In the genomic region with DNA sequence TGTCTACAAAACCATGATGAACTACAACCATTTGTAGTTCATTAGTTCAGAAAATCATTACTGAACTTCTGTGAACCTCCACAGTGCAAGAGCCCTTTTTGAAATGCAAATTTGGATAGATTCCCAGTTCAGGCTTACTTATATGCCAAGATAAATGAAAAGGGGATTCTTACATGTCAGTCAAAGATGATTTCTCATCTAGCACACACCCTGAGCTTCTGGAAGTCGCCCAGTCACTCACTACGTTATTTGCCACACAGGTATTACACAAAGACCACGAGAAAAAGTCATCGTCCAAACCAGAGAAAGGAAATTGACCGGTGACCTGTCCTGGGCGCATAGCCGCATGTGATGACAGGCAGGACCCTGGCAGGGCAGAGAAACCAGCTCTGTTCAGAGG, we compare ENCODE assay signal across 22 cellular contexts. TPM values are rescaled to one million over a fixed set of nuclear protein-coding genes. Genes with fewer than 3 reads are reported as not detected.
A peak's percentile ranks its signal among the peaks of the same experiment; 100 is the strongest.
DNase-seq lines count a peak whose midpoint lies in the region; ATAC-seq and TF ChIP-seq lines count a peak whose summit lies in the region.
"Had no signal": no experiment of that assay in that cellular context is flagged by ENCODE, and none has a peak within 500 bp of the region (broad histone marks: within the 10 kb centered on the region; RNA-seq: fewer than 3 reads in every experiment).

No MANE protein-coding gene starts in this region.

- peaks cover 11% of the 10 kb centered on the region for H3K4me1 Mint-ChIP-seq in type B pancreatic cell (ENCODE audit: unreplicated experiment)
- H3K4me1 Mint-ChIP-seq: activated CD4-positive, alpha-beta memory T cell treated with anti-CD3 and anti-CD28 coated beads, Interleukin-2, amount 10 ng/mL, durations not matched to agents 7 days and 5 days had no signal

- H3K36me3 Mint-ChIP-seq in type B pancreatic cell: no peaks in the 10 kb centered on the region
- H3K36me3 Mint-ChIP-seq: neural progenitor cell had no signal

- H3K4me1 ChIP-seq in heart left ventricle (peaks cover 0 to 34% (median 17%) of the 10 kb centered on the region in 12 donors), esophagus (ENCODE audit: control insufficient read depth in 2 of 2, insufficient read depth in 2 of 2, low read length in 1 of 2) (peaks cover 2 to 6% of the 10 kb centered on the region in 2 donors), right lobe of liver (peaks cover 0 to 20% (median 8%) of the 10 kb centered on the region in 4 donors), stomach (peaks cover 0 to 8% (median 0%) of the 10 kb centered on the region in 4 donors)
- H3K4me1 ChIP-seq: Caco-2, neural progenitor cell had no signal

- intact Hi-C loops in heart left ventricle (cut with DNase I): no loop called here
- intact Hi-C loops in left ventricle myocardium superior (cut with micrococcal nuclease): no loop called here
- intact Hi-C loops in right lobe of liver (cut with DNase I): no loop called here
- intact Hi-C loops in stomach (cut with DNase I; ENCODE audit: low total_unique reads): no loop called here

- H3K27me3 ChIP-seq in heart left ventricle: no peaks in the 10 kb centered on the region
- H3K27me3 ChIP-seq in esophagus (ENCODE audit: control insufficient read depth in 1 of 2, insufficient read depth in 2 of 2, low read length in 2 of 2): no peaks in the 10 kb centered on the region
- no peaks in the 10 kb centered on the region for H3K27me3 ChIP-seq in right lobe of liver
- H3K27me3 ChIP-seq in stomach: no peaks in the 10 kb centered on the region
- H3K27me3 ChIP-seq: BLaER1, neural progenitor cell had no signal

- no peak overlapping the region for H3K4me3 ChIP-seq in heart left ventricle
- no peak overlapping the region for H3K4me3 ChIP-seq in esophagus (ENCODE audit: low read depth in 1 of 2, low read length in 2 of 2)
- H3K4me3 ChIP-seq in right lobe of liver: no peak overlapping the region
- no peak overlapping the region for H3K4me3 ChIP-seq in stomach
- H3K4me3 ChIP-seq: A549, BLaER1, neural progenitor cell had no signal

- peak overlapping the region in 11 of 12 donors; percentile 9 to 65 (median 43) for H3K27ac ChIP-seq in heart left ventricle
- peak overlapping the region; percentile 54 to 84 for H3K27ac ChIP-seq in esophagus (ENCODE audit: low read depth in 2 of 2, low read length in 1 of 2)
- peak overlapping the region; percentile 62 to 94 (median 74) for H3K27ac ChIP-seq in right lobe of liver
- peak overlapping the region in 1 of 5 donors; percentile 48 for H3K27ac ChIP-seq in stomach
- H3K27ac ChIP-seq: BLaER1, neural progenitor cell had no signal

- H3K9me3 Mint-ChIP-seq in type B pancreatic cell: no peaks in the 10 kb centered on the region
- H3K9me3 Mint-ChIP-seq: activated CD4-positive, alpha-beta memory T cell treated with anti-CD3 and anti-CD28 coated beads, Interleukin-2, amount 10 ng/mL, durations not matched to agents 7 days and 5 days had no signal

- 59 to 75% (median 66%) methylated on average over 7 of the region's 7 CpGs for WGBS in heart left ventricle, 4 donors
- WGBS in esophagus, 2 donors: 41 to 62% methylated on average over 7 of the region's 7 CpGs
- WGBS in right lobe of liver (ENCODE audit: insufficient coverage, low coverage, low lambda C conversion rate, missing lambda C conversion rate): 30% methylated on average over 6 of the region's 7 CpGs
- 75 to 90% (median 87%) methylated on average over 7 of the region's 7 CpGs for WGBS in stomach, 5 donors

- H3K9me3 ChIP-seq in heart left ventricle (peaks cover 0 to 3% (median 0%) of the 10 kb centered on the region in 12 donors), esophagus (ENCODE audit: control insufficient read depth in 2 of 2, insufficient read depth in 1 of 2, low read depth in 1 of 2, low read length in 1 of 2) (no peaks in the 10 kb centered on the region), right lobe of liver (no peaks in the 10 kb centered on the region), stomach (no peaks in the 10 kb centered on the region)
- H3K9me3 ChIP-seq: Caco-2, SK-N-SH had no signal

- ATAC-seq in heart left ventricle: no peak
- no peak for ATAC-seq in left ventricle myocardium superior
- ATAC-seq in right lobe of liver: peak; percentile 83 to 90 (median 86)
- ATAC-seq in GM21381 (IDR thresholded peaks at IDR 0.05; ENCODE audit: unreplicated experiment): no peak
- ATAC-seq: A549 had no signal

- TF ChIP-seq POLR2A in heart left ventricle (IDR thresholded peaks at IDR 0.05): no peak
- peak; percentile 32 for TF ChIP-seq POLR2A in right lobe of liver (IDR thresholded peaks at IDR 0.05)
- no peak for TF ChIP-seq POLR2A in stomach (IDR thresholded peaks at IDR 0.05)

- H3K27ac Mint-ChIP-seq in type B pancreatic cell: peak overlapping the region; percentile 38
- H3K27ac Mint-ChIP-seq: activated CD4-positive, alpha-beta memory T cell treated with anti-CD3 and anti-CD28 coated beads, Interleukin-2, amount 10 ng/mL, durations not matched to agents 7 days and 5 days; neural progenitor cell had no signal

- no peak for TF ChIP-seq CTCF in heart left ventricle (IDR thresholded peaks at IDR 0.05)
- no peak for TF ChIP-seq CTCF in right lobe of liver (IDR thresholded peaks at IDR 0.05)
- TF ChIP-seq CTCF in type B pancreatic cell (conservative IDR thresholded peaks at IDR 0.05): no peak
- TF ChIP-seq CTCF in stomach (IDR thresholded peaks at IDR 0.05): no peak

- H3K4me3 Mint-ChIP-seq in type B pancreatic cell: no peak overlapping the region
- H3K4me3 Mint-ChIP-seq: activated CD4-positive, alpha-beta memory T cell treated with anti-CD3 and anti-CD28 coated beads, Interleukin-2, amount 10 ng/mL, durations not matched to agents 7 days and 5 days; neural progenitor cell had no signal

- no peaks in the 10 kb centered on the region for H3K27me3 Mint-ChIP-seq in type B pancreatic cell
- H3K27me3 Mint-ChIP-seq: activated CD4-positive, alpha-beta memory T cell treated with anti-CD3 and anti-CD28 coated beads, Interleukin-2, amount 10 ng/mL, durations not matched to agents 7 days and 5 days had no signal

- H3K36me3 ChIP-seq in heart left ventricle: no peaks in the 10 kb centered on the region
- no peaks in the 10 kb centered on the region for H3K36me3 ChIP-seq in esophagus (ENCODE audit: control insufficient read depth in 2 of 2, insufficient read depth in 2 of 2, low read length in 1 of 2)
- no peaks in the 10 kb centered on the region for H3K36me3 ChIP-seq in right lobe of liver
- no peaks in the 10 kb centered on the region for H3K36me3 ChIP-seq in stomach
- H3K36me3 ChIP-seq: BLaER1, neural progenitor cell had no signal

- TF ChIP-seq EP300 in stomach (IDR thresholded peaks at IDR 0.05): no peak

- DNase-seq in heart left ventricle (no peak), left ventricle myocardium superior (no peak), right lobe of liver (peak; percentile 68 to 88 (median 85)), type B pancreatic cell (ENCODE audit: extremely low spot score, unreplicated experiment) (peak; percentile 37), stomach (no peak), kidney tubule cell (ENCODE audit: low spot score) (no peak)
- DNase-seq: activated CD4-positive, alpha-beta memory T cell treated with anti-CD3 and anti-CD28 coated beads, Interleukin-2, amount 10 ng/mL, durations not matched to agents 7 days and 5 days; activated T-cell treated with anti-CD3 and anti-CD28 coated beads for 4 hours; amniotic stem cell; Caco-2; cerebellar nuclear complex; effector CD8-positive, alpha-beta T cell; H7; KG1; NCI-H2029; retina; SK-N-SH had no signal

RNA-seq across cellular contexts. Expression of gene ETS2, which starts 41.8 kb away (rescaled TPM):
- 10 to 100 TPM; 27.9 to 92.7 (median 45.1) TPM for total RNA-seq in heart left ventricle
- 10 to 100 TPM; 19.0 to 35.7 TPM for polyA plus RNA-seq in heart left ventricle
- 43.8 TPM for total RNA-seq in left ventricle myocardium superior
- polyA plus RNA-seq in esophagus: 10 to 100 TPM; 33.6 to 53.3 TPM
- 100 to 1,000 TPM in 4 of 6 experiments, 10 to 100 TPM in 2; 38.3 to 252 (median 129) TPM for total RNA-seq in right lobe of liver
- total RNA-seq in type B pancreatic cell (ENCODE audit: low replicate concordance): 42.2 and 46.8 TPM in 2 replicates
- 10 to 100 TPM; 33.8 to 80.0 (median 44.3) TPM for total RNA-seq in stomach
- polyA plus RNA-seq in stomach: 10 to 100 TPM; 40.2 to 60.3 (median 57.0) TPM

Comparison
In these comparisons a context has a peak if more than half of its experiments do, and no peak if none do; other contexts are left out.
1. ATAC-seq: peak in right lobe of liver (4 of 4); none in heart left ventricle (0 of 4), left ventricle myocardium superior (single experiment) and GM21381 (single experiment).
2. DNase-seq: peak in right lobe of liver (3 of 3) and type B pancreatic cell (single experiment); none in heart left ventricle (0 of 5), left ventricle myocardium superior (single experiment), stomach (single experiment) and kidney tubule cell (single experiment).